In the genomic region with DNA sequence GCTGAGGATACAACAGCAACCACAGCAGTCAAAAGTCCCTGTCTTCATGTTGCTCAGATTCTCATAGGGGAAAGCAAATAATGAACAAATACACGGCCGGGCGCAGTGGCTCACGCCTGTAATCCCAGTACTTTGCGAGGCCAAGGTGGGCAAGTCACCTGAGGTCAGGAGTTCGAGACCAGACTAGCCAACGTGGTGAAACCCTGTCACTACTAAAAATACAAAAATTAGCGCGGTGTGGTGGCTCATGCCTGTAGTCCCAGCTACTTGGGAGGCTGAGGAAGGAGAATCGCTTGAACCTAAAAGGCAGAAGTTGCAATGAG, we compare ENCODE assay signal across 9 cellular contexts. TPM values are rescaled to one million over a fixed set of nuclear protein-coding genes. Genes with fewer than 3 reads are reported as not detected.
DNase-seq lines count a peak whose midpoint lies in the region; ATAC-seq, FAIRE-seq and TF ChIP-seq lines count a peak whose summit lies in the region.
"Not testable (repeated sequence)": the region's sequence is repeated elsewhere in the genome, so short reads cannot be mapped to it uniquely, and the experiment has no call there.
"Had no signal": no experiment of that assay in that cellular context is flagged by ENCODE, and none has a peak within 500 bp of the region (broad histone marks: within the 10 kb centered on the region; RNA-seq: fewer than 3 reads in every experiment).

No MANE protein-coding gene starts in this region.

- peaks cover 17 to 20% (median 17%) of the 10 kb centered on the region in 3 donors for H3K4me1 Mint-ChIP-seq in T-cell
- H3K4me1 Mint-ChIP-seq in activated naive CD4-positive, alpha-beta T cell treated with anti-CD3 and anti-CD28 coated beads for 36 hours (ENCODE audit: low read depth), result not testable (repeated sequence)

- intact Hi-C loops in activated naive CD4-positive, alpha-beta T cell treated with anti-CD3 and anti-CD28 coated beads for 36 hours (cut with micrococcal nuclease), result not testable (repeated sequence)

- H2BK20ac ChIP-seq in H1 (ENCODE audit: low read length), result not testable (repeated sequence)

- H3K9me3 Mint-ChIP-seq in T-cell; activated naive CD4-positive, alpha-beta T cell treated with anti-CD3 and anti-CD28 coated beads for 36 hours: not testable (repeated sequence)

- not testable (repeated sequence) for H3K4me1 ChIP-seq in BLaER1; H1 (replicated peaks in 1 of 4; ENCODE audit: control insufficient read depth in 3 of 4, insufficient read depth in 4 of 4, low read length in 3 of 4); osteoblast (ENCODE audit: insufficient read depth, low read length); subcutaneous abdominal adipose tissue (ENCODE audit: control insufficient read depth in 5 of 5, insufficient read depth in 5 of 5, low read length in 5 of 5)

- not testable (repeated sequence) for H3K9me3 ChIP-seq in BLaER1; H1 (ENCODE audit: insufficient read depth in 2 of 2, low read depth in 1 of 2, low read length in 1 of 2); osteoblast (ENCODE audit: low read depth, low read length); subcutaneous abdominal adipose tissue (ENCODE audit: control insufficient read depth in 5 of 5, low read length in 5 of 5)

- not testable (repeated sequence) for H4K5ac ChIP-seq in H1 (ENCODE audit: insufficient read length, low read depth, low read length)

- not testable (repeated sequence) for FAIRE-seq in H1 (lab: Jason Lieb, UNC)

- not testable (repeated sequence) for H3K79me2 ChIP-seq in H1 (ENCODE audit: control insufficient read depth in 1 of 2, insufficient read depth in 2 of 2, low read length in 2 of 2); osteoblast (ENCODE audit: insufficient read depth, low read length)

- H3K23ac ChIP-seq in H1 (ENCODE audit: insufficient read length), result not testable (repeated sequence)

- H2BK120ac ChIP-seq in H1 (replicated peaks; ENCODE audit: low read depth, low read length), result not testable (repeated sequence)

- TF ChIP-seq EP300 in H1 (IDR thresholded peaks at IDR 0.05; ENCODE audit: borderline replicate concordance in 1 of 2, low read depth in 2 of 2, low read length in 2 of 2), result not testable (repeated sequence)

- H3K9ac ChIP-seq in BLaER1; H1 (replicated peaks in 1 of 4; ENCODE audit: extremely low read depth in 1 of 4, low read depth in 3 of 4, low read length in 3 of 4); subcutaneous abdominal adipose tissue (ENCODE audit: low read length in 5 of 5): not testable (repeated sequence)

- not testable (repeated sequence) for H4K91ac ChIP-seq in H1 (replicated peaks; ENCODE audit: insufficient read length, low read length)

- H2AK5ac ChIP-seq in H1 (ENCODE audit: low read depth, low read length), result not testable (repeated sequence)

- not testable (repeated sequence) for H3K4ac ChIP-seq in H1 (replicated peaks; ENCODE audit: insufficient read length, low read depth, low read length)

- not testable (repeated sequence) for DNase-seq in HL-60 (ENCODE audit: low read depth in 1 of 2, low spot score in 1 of 2); T-cell; activated naive CD4-positive, alpha-beta T cell treated with anti-CD3 and anti-CD28 coated beads for 36 hours; H1 (ENCODE audit: low read depth in 1 of 2, low spot score in 2 of 2); kidney epithelial cell (ENCODE audit: low read depth); osteoblast (ENCODE audit: insufficient read length, low spot score, missing footprints)

- not testable (repeated sequence) for TF ChIP-seq RAD21 in H1 (IDR thresholded peaks at IDR 0.05 in 1 of 2, conservative IDR thresholded peaks at IDR 0.05 in 1 of 2; ENCODE audit: low read depth in 2 of 2, low read length in 2 of 2)

- H3K4me2 ChIP-seq in BLaER1 (peak overlapping the region; percentile 51), H1 (ENCODE audit: insufficient read depth in 1 of 2, low read depth in 2 of 2, low read length in 2 of 2) (peak overlapping the region; percentile 73 to 85), osteoblast (ENCODE audit: insufficient read depth, low read length) (peak overlapping the region; percentile 79)

- not testable (repeated sequence) for H2BK5ac ChIP-seq in H1 (ENCODE audit: low read depth, low read length)

- POLR2A ChIA-PET in T-cell (lab: Charles Lee) (interaction anchor here in 1 of 2 donors (0.7 kb wide), 1 partner anchor 1400 kb away, joined by 7 read pairs; a partner anchor contains a TSS), H1 (lab: Charles Lee; ENCODE audit: partially characterized antibody) (interaction anchor here (1.0 kb wide), 1 partner anchor 19 kb away, joined by 3 read pairs; no protein-coding TSS in a partner anchor)

- CTCF ChIA-PET in T-cell (lab: Charles Lee); activated naive CD4-positive, alpha-beta T cell treated with anti-CD3 and anti-CD28 coated beads for 36 hours (lab: Charles Lee); H1 (lab: Charles Lee; ENCODE audit: partially characterized antibody): not testable (repeated sequence)

- TF ChIP-seq CTCF in HL-60 (IDR thresholded peaks at IDR 0.05; ENCODE audit: insufficient read depth, low read length); H1 (IDR thresholded peaks at IDR 0.05; ENCODE audit: control extremely low read depth in 1 of 3, insufficient read depth in 1 of 3, low read depth in 1 of 3, low read length in 3 of 3); kidney epithelial cell (IDR thresholded peaks at IDR 0.05; ENCODE audit: insufficient read depth, low read length, poor library complexity, severe bottlenecking); osteoblast (IDR thresholded peaks at IDR 0.05; ENCODE audit: extremely low read depth, low read depth, low read length): not testable (repeated sequence)

- 73% methylated on average over 10 of the region's 10 CpGs; no CpG with 5 or more reads in 1 of the 2 experiments for WGBS in H1 (ENCODE audit: extremely low coverage in 1 of 2, insufficient coverage in 1 of 2, insufficient read length in 1 of 2, insufficient replicate concordance in 2 of 2, low coverage in 1 of 2, low lambda C conversion rate in 2 of 2, missing lambda C conversion rate in 1 of 2), 2 experiments

- peak overlapping the region; percentile 82; the same call in 1 of the 2 replicates for H2AFZ ChIP-seq in H1 (ENCODE audit: low read length)
- H2AFZ ChIP-seq in osteoblast (ENCODE audit: low read length), result peak overlapping the region; percentile 13

- ATAC-seq in T-cell (replicated peaks in 1 of 4), result peak in 1 of 4 experiments; percentile 1

- not testable (repeated sequence) for H2BK12ac ChIP-seq in H1 (ENCODE audit: low read depth, low read length)

- not testable (repeated sequence) for TF ChIP-seq POLR2A in H1 (IDR thresholded peaks at IDR 0.05; ENCODE audit: control extremely low read depth in 1 of 2, low read depth in 2 of 2, low read length in 2 of 2)

- H4K20me1 ChIP-seq in BLaER1; H1 (replicated peaks in 1 of 2; ENCODE audit: control insufficient read depth in 1 of 2, insufficient read depth in 2 of 2, low read length in 2 of 2); osteoblast (ENCODE audit: insufficient read depth, low read length): not testable (repeated sequence)

- H2BK15ac ChIP-seq in H1 (ENCODE audit: low read length), result not testable (repeated sequence)

- H3K27ac Mint-ChIP-seq in T-cell, result peak overlapping the region; percentile 84 to 93
- peak overlapping the region; percentile 74 for H3K27ac Mint-ChIP-seq in activated naive CD4-positive, alpha-beta T cell treated with anti-CD3 and anti-CD28 coated beads for 36 hours

- not testable (repeated sequence) for H3K79me1 ChIP-seq in H1 (ENCODE audit: low read depth, low read length)

- H3K4me3 Mint-ChIP-seq in T-cell, result peak overlapping the region; percentile 77 to 83 (median 79)
- peak overlapping the region; percentile 70 for H3K4me3 Mint-ChIP-seq in activated naive CD4-positive, alpha-beta T cell treated with anti-CD3 and anti-CD28 coated beads for 36 hours

- not testable (repeated sequence) for H3K56ac ChIP-seq in H1 (replicated peaks; ENCODE audit: insufficient read length, low read depth, low read length)

- H3K14ac ChIP-seq in H1 (ENCODE audit: insufficient read length), result not testable (repeated sequence)

- not testable (repeated sequence) for H4K8ac ChIP-seq in H1 (ENCODE audit: extremely low read depth, insufficient read depth, low read length)

- not testable (repeated sequence) for H3K27ac ChIP-seq in BLaER1; H1 (ENCODE audit: low read depth, low read length); osteoblast (ENCODE audit: low read depth, low read length); subcutaneous abdominal adipose tissue (ENCODE audit: low read depth, low read length)
- H3K27ac ChIP-seq in HL-60 (replicated peaks), result 0 out of 2 replicates have a peak overlapping the region, but pooled peaks have one; percentile 33

- not testable (repeated sequence) for H3K23me2 ChIP-seq in H1 (ENCODE audit: low read depth, low read length)

- not testable (repeated sequence) for H3K18ac ChIP-seq in H1 (ENCODE audit: extremely low read depth, low read length)

- H3K36me3 ChIP-seq in BLaER1; H1 (ENCODE audit: control insufficient read depth in 2 of 4, insufficient read depth in 4 of 4, low read length in 3 of 4); kidney epithelial cell (ENCODE audit: control insufficient read depth, insufficient read depth, low read length); osteoblast (ENCODE audit: insufficient read depth, low read length); subcutaneous abdominal adipose tissue (ENCODE audit: control insufficient read depth in 5 of 5, insufficient read depth in 5 of 5, low read length in 5 of 5): not testable (repeated sequence)

- not testable (repeated sequence) for H3K27me3 Mint-ChIP-seq in T-cell; activated naive CD4-positive, alpha-beta T cell treated with anti-CD3 and anti-CD28 coated beads for 36 hours (ENCODE audit: low read depth)

- H3K27me3 ChIP-seq in BLaER1; HL-60 (ENCODE audit: insufficient read depth, poor library complexity, severe bottlenecking); H1 (replicated peaks in 1 of 4; ENCODE audit: control insufficient read depth in 3 of 4, extremely low read depth in 1 of 4, insufficient read depth in 3 of 4, low read length in 3 of 4); kidney epithelial cell (ENCODE audit: control insufficient read depth, insufficient read depth, low read length); osteoblast (ENCODE audit: insufficient read depth, low read length); subcutaneous abdominal adipose tissue (ENCODE audit: control insufficient read depth in 5 of 5, insufficient read depth in 4 of 5, low read length in 5 of 5): not testable (repeated sequence)

- H3K36me3 Mint-ChIP-seq in T-cell; activated naive CD4-positive, alpha-beta T cell treated with anti-CD3 and anti-CD28 coated beads for 36 hours (ENCODE audit: low read depth): not testable (repeated sequence)

- H3K4me3 ChIP-seq in BLaER1, result peak overlapping the region; percentile 67; the same call in 1 of the 2 replicates
- peak overlapping the region; percentile 56 for H3K4me3 ChIP-seq in HL-60 (replicated peaks; ENCODE audit: insufficient read depth, low read length)
- peak overlapping the region in 2 of 4 experiments; percentile 56 to 59; a peak in 4 of 8 replicates for H3K4me3 ChIP-seq in H1 (ENCODE audit: extremely low read depth in 1 of 4, insufficient read depth in 2 of 4, low read depth in 3 of 4, low read length in 4 of 4)
- peak overlapping the region; percentile 23 for H3K4me3 ChIP-seq in kidney epithelial cell (ENCODE audit: low read depth, low read length)
- H3K4me3 ChIP-seq in osteoblast (ENCODE audit: insufficient read depth, low read length), result peak overlapping the region; percentile 70
- H3K4me3 ChIP-seq in subcutaneous abdominal adipose tissue (ENCODE audit: low read depth in 1 of 5, low read length in 5 of 5), result peak overlapping the region in 3 of 5 donors; percentile 29 to 54 (median 44)

RNA-seq across cellular contexts. Expression of a gene that starts 4.2 kb away (rescaled TPM):
- total RNA-seq in T-cell (under 1 TPM in 2 of 5 donors, not detected in 3; 0.13 to 0.19 TPM), kidney epithelial cell (not detected in 2 replicates), osteoblast (not detected in 2 replicates)
- total RNA-seq in activated naive CD4-positive, alpha-beta T cell treated with anti-CD3 and anti-CD28 coated beads for 36 hours, result not detected
- total RNA-seq in H1 (2021; fragmentation: NEBNext Ultra II Directional; extraction: Animal tissue kit (Norgen Biotek cat#: 25700)), result not detected in 2 replicates
- polyA plus RNA-seq in H1 (2011; rRNA removed), result 0.21 and 0.33 TPM in 2 replicates
- 0.08 TPM for polyA plus RNA-seq in H1 (2011; cell fraction: cytosol; rRNA removed)
- 0.13 TPM for polyA plus RNA-seq in H1 (2011; cell fraction: nucleus; rRNA removed)
- 0.32 to 0.72 TPM (median 0.52 TPM) in 4 replicates for polyA plus RNA-seq in H1 (2012, experiment 1 of 2)
- 0.12 TPM for polyA plus RNA-seq in H1 (2012, experiment 2 of 2)
- 0.02 TPM for polyA plus RNA-seq in H1 (2013, experiment 1 of 2)
- 0.04 TPM for polyA plus RNA-seq in H1 (2013, experiment 2 of 2)
- polyA minus RNA-seq in H1 (2011; rRNA and poly(A)+ RNA removed), result 2.7 TPM in 1 of 2 replicates, not detected in the other
- polyA minus RNA-seq in H1 (2011; cell fraction: cytosol; rRNA and poly(A)+ RNA removed), result not detected
- not detected for polyA minus RNA-seq in H1 (2011; cell fraction: nucleus; rRNA and poly(A)+ RNA removed)
- total RNA-seq: kidney had no signal

RNA-seq across cellular contexts. Expression of a gene that starts 20.9 kb away (rescaled TPM):
- total RNA-seq in T-cell, result 100 to 1,000 TPM; 433 to 572 (median 461) TPM
- total RNA-seq in activated naive CD4-positive, alpha-beta T cell treated with anti-CD3 and anti-CD28 coated beads for 36 hours, result 100 to 1,000 TPM; 101 to 110 TPM
- 59.4 and 60.4 TPM in 2 replicates for total RNA-seq in H1 (2021; fragmentation: NEBNext Ultra II Directional; extraction: Animal tissue kit (Norgen Biotek cat#: 25700))
- 32.9 and 38.2 TPM in 2 replicates for polyA plus RNA-seq in H1 (2011; rRNA removed)
- polyA plus RNA-seq in H1 (2011; cell fraction: cytosol; rRNA removed), result 66.1 TPM
- polyA plus RNA-seq in H1 (2011; cell fraction: nucleus; rRNA removed), result 111 TPM
- polyA plus RNA-seq in H1 (2012, experiment 1 of 2), result 33.1 to 58.0 TPM (median 48.2 TPM) in 4 replicates
- polyA plus RNA-seq in H1 (2012, experiment 2 of 2), result 8.9 TPM
- polyA plus RNA-seq in H1 (2013, experiment 1 of 2), result 57.6 TPM
- polyA plus RNA-seq in H1 (2013, experiment 2 of 2), result 50.1 TPM
- 37.6 and 38.0 TPM in 2 replicates for polyA minus RNA-seq in H1 (2011; rRNA and poly(A)+ RNA removed)
- 41.4 TPM for polyA minus RNA-seq in H1 (2011; cell fraction: cytosol; rRNA and poly(A)+ RNA removed)
- 80.9 TPM for polyA minus RNA-seq in H1 (2011; cell fraction: nucleus; rRNA and poly(A)+ RNA removed)
- total RNA-seq in kidney epithelial cell, result 48.6 and 55.0 TPM in 2 replicates
- total RNA-seq in osteoblast, result 102 and 103 TPM in 2 replicates

RNA-seq across cellular contexts. Expression of a gene that starts 35.8 kb away (rescaled TPM):
- 10 to 100 TPM; 65.9 to 71.4 (median 68.6) TPM for total RNA-seq in T-cell
- total RNA-seq in activated naive CD4-positive, alpha-beta T cell treated with anti-CD3 and anti-CD28 coated beads for 36 hours, result 10 to 100 TPM; 39.7 to 46.8 TPM
- 27.0 and 33.0 TPM in 2 replicates for total RNA-seq in H1 (2021; fragmentation: NEBNext Ultra II Directional; extraction: Animal tissue kit (Norgen Biotek cat#: 25700))
- 5.6 and 7.5 TPM in 2 replicates for polyA plus RNA-seq in H1 (2011; rRNA removed)
- polyA plus RNA-seq in H1 (2011; cell fraction: cytosol; rRNA removed), result 18.7 TPM
- polyA plus RNA-seq in H1 (2011; cell fraction: nucleus; rRNA removed), result 3.3 TPM
- 25.4 to 44.2 TPM (median 29.6 TPM) in 4 replicates for polyA plus RNA-seq in H1 (2012, experiment 1 of 2)
- polyA plus RNA-seq in H1 (2012, experiment 2 of 2), result 8.1 TPM
- polyA plus RNA-seq in H1 (2013, experiment 1 of 2), result 49.2 TPM
- 48.2 TPM for polyA plus RNA-seq in H1 (2013, experiment 2 of 2)
- 3.8 and 4.2 TPM in 2 replicates for polyA minus RNA-seq in H1 (2011; rRNA and poly(A)+ RNA removed)
- 6.1 TPM for polyA minus RNA-seq in H1 (2011; cell fraction: cytosol; rRNA and poly(A)+ RNA removed)
- polyA minus RNA-seq in H1 (2011; cell fraction: nucleus; rRNA and poly(A)+ RNA removed), result 6.8 TPM
- 63.3 and 80.7 TPM in 2 replicates for total RNA-seq in kidney epithelial cell
- total RNA-seq in osteoblast, result 39.4 and 41.5 TPM in 2 replicates
